ENCODE assay signal across 25 cellular contexts in genomic region chr19:3936506-3937442, GRCh38. TPM values are rescaled to one million over a fixed set of nuclear protein-coding genes. Genes with fewer than 3 reads are reported as not detected.
"Had no signal": no experiment of that assay in that cellular context is flagged by ENCODE, and none has a peak within 500 bp of the region (broad histone marks: within the 10 kb centered on the region; RNA-seq: fewer than 3 reads in every experiment).

No MANE protein-coding gene starts in this region.

- H3K36me3 ChIP-seq: gastroesophageal sphincter, neutrophil, sigmoid colon, tibial artery, upper lobe of left lung, uterus had no signal

- H3K9me3 ChIP-seq: esophagus muscularis mucosa, gastroesophageal sphincter, neutrophil, sigmoid colon, tibial artery, upper lobe of left lung, uterus had no signal

- H3K4me1 Mint-ChIP-seq: immature natural killer cell; naive thymus-derived CD4-positive, alpha-beta T cell; nephron progenitor cell had no signal

- H3K4me3 ChIP-seq: esophagus muscularis mucosa, gastroesophageal sphincter, sigmoid colon, skin epidermis, tibial artery, upper lobe of left lung, uterus had no signal

- DNase-seq: effector memory CD8-positive, alpha-beta T cell; glutamatergic neuron; immature natural killer cell; mammary epithelial cell; naive thymus-derived CD4-positive, alpha-beta T cell; nephron progenitor cell; sigmoid colon; stimulated activated CD4-positive, alpha-beta T cell treated with anti-CD3 and anti-CD28 coated beads, Interleukin-2, amount 100 ng/mL, for 24 hours; stimulated activated CD4-positive, alpha-beta T cell treated with anti-CD3 and anti-CD28 coated beads, Interleukin-4, amount 100 ng/mL, for 4 hours; stimulated activated naive CD8-positive, alpha-beta T cell treated with anti-CD3 and anti-CD28 coated beads, Interleukin-15, Interleukin-2, amounts not matched to agents 100 U/mL and 50 U/mL, for 24 hours; tibial artery; upper lobe of left lung; uterus had no signal

- H3K36me3 Mint-ChIP-seq: immature natural killer cell; naive thymus-derived CD4-positive, alpha-beta T cell had no signal

- H3K27ac Mint-ChIP-seq: effector memory CD8-positive, alpha-beta T cell; immature natural killer cell; naive thymus-derived CD4-positive, alpha-beta T cell; nephron progenitor cell had no signal

- H3K4me1 ChIP-seq: uterus had no signal

- H3K9me3 Mint-ChIP-seq: effector memory CD8-positive, alpha-beta T cell; immature natural killer cell; nephron progenitor cell had no signal

- ATAC-seq: effector memory CD8-positive, alpha-beta T cell; gastroesophageal sphincter; naive thymus-derived CD4-positive, alpha-beta T cell; stimulated activated naive CD8-positive, alpha-beta T cell treated with anti-CD3 and anti-CD28 coated beads, Interleukin-15, Interleukin-2, amounts not matched to agents 100 U/mL and 50 U/mL, for 24 hours had no signal

- H3K27ac ChIP-seq: epithelial cell of prostate, esophagus muscularis mucosa, gastroesophageal sphincter, neutrophil, sigmoid colon, skin epidermis, tibial artery, upper lobe of left lung, uterus had no signal

- H3K4me3 Mint-ChIP-seq: effector memory CD8-positive, alpha-beta T cell; immature natural killer cell; naive thymus-derived CD4-positive, alpha-beta T cell; nephron progenitor cell had no signal

RNA-seq across cellular contexts. Expression of gene NMRK2, which starts 3.9 kb away (rescaled TPM):
- total RNA-seq: fibroblast of villous mesenchyme; liver; mammary epithelial cell; mesenteric fat pad; mononuclear cell; naive thymus-derived CD4-positive, alpha-beta T cell; osteoblast; pulmonary artery endothelial cell; temporal lobe; upper lobe of left lung had no signal

RNA-seq across cellular contexts. Expression of gene ATCAY, which starts 56.3 kb away (rescaled TPM):
- total RNA-seq: liver; mammary epithelial cell; mesenteric fat pad; mononuclear cell; naive thymus-derived CD4-positive, alpha-beta T cell; osteoblast; pulmonary artery endothelial cell; upper lobe of left lung had no signal
